In genomic region chr12:4653257-4653656, GRCh38 we compare ENCODE assay signal across 1 cellular context.
TF ChIP-seq lines count a peak whose summit lies in the region.

No MANE protein-coding gene starts in this region.

TF ChIP-seq in GM23338, 12 proteins besides CTCF, POLR2A, EP300 and RAD21 (continued from another document):
- TF ChIP-seq REST (IDR thresholded peaks at IDR 0.05; ENCODE audit: unreplicated experiment) (no peak), ZNF114 (CRISPR knock-in tag; IDR thresholded peaks at IDR 0.05) (no peak), ETS1 (IDR thresholded peaks at IDR 0.05) (no peak)
